13 cellular contexts compared by ENCODE assay signal in genomic region chr2:63486861-63487290, GRCh38.
DNase-seq lines count a peak whose midpoint lies in the region; ATAC-seq and TF ChIP-seq lines count a peak whose summit lies in the region.
"Had no signal": no experiment of that assay in that cellular context is flagged by ENCODE, and none has a peak within 500 bp of the region (broad histone marks: within the 10 kb centered on the region; RNA-seq: fewer than 3 reads in every experiment).

No MANE protein-coding gene starts in this region.

- no peaks in the 10 kb centered on the region for H3K27me3 Mint-ChIP-seq in stimulated activated memory B cell treated with anti-CD40 and anti-IgM and Interleukin-4, amounts not matched to agents 10 μg/mL and 1 μg/mL and 100 μg/mL, for 72 hours

- H3K4me3 ChIP-seq in GM12865 (ENCODE audit: low read depth, low read length) (no peak overlapping the region), LNCaP clone FGC (ENCODE audit: low read depth, low read length) (no peak overlapping the region), right cardiac atrium (ENCODE audit: low read length) (no peak overlapping the region), foreskin fibroblast (ENCODE audit: low read depth in 1 of 2, low read length in 2 of 2) (no peak overlapping the region)
- H3K4me3 ChIP-seq: breast epithelium had no signal

- intact Hi-C loops in right cardiac atrium (cut with DNase I): no loop called here

- H3K27ac ChIP-seq in right cardiac atrium (ENCODE audit: low read length): no peak overlapping the region
- H3K27ac ChIP-seq: breast epithelium had no signal

- H3K36me3 Mint-ChIP-seq in stimulated activated memory B cell treated with anti-CD40 and anti-IgM and Interleukin-4, amounts not matched to agents 10 μg/mL and 1 μg/mL and 100 μg/mL, for 72 hours: peaks cover 15% of the 10 kb centered on the region

- no peaks in the 10 kb centered on the region for H3K4me1 Mint-ChIP-seq in stimulated activated memory B cell treated with anti-CD40 and anti-IgM and Interleukin-4, amounts not matched to agents 10 μg/mL and 1 μg/mL and 100 μg/mL, for 72 hours

- no peaks in the 10 kb centered on the region for H3K9me3 ChIP-seq in right cardiac atrium (ENCODE audit: control insufficient read depth, low read length)
- H3K9me3 ChIP-seq: breast epithelium had no signal

- no peaks in the 10 kb centered on the region for H3K4me1 ChIP-seq in right cardiac atrium (ENCODE audit: control insufficient read depth, insufficient read depth, low read length)
- H3K4me1 ChIP-seq: breast epithelium had no signal

- DNase-seq in GM12865 (ENCODE audit: low read depth) (peak; percentile 7), LNCaP clone FGC (ENCODE audit: low read depth) (no peak), SIG-M5 (lab: John Stamatoyannopoulos, UW) (peak; percentile 32), inferior parietal cortex (ENCODE audit: extremely low spot score) (peak; percentile 39), right cardiac atrium (no peak), foreskin fibroblast (no peak)
- DNase-seq: activated CD4-positive, CD25-positive, alpha-beta regulatory T cell; DMS153; KG1 had no signal

- 84% methylated on average over 2 of the region's 2 CpGs for WGBS in right cardiac atrium

- no peak overlapping the region for H3K27ac Mint-ChIP-seq in stimulated activated memory B cell treated with anti-CD40 and anti-IgM and Interleukin-4, amounts not matched to agents 10 μg/mL and 1 μg/mL and 100 μg/mL, for 72 hours
- H3K27ac Mint-ChIP-seq: activated T-helper 1 cell treated with anti-CD3 and anti-CD28 coated beads, Interleukin-12 subunit alpha, Interleukin-12 subunit beta, Interleukin-2, Interleukin-4 antibody, amounts not matched to agents 30 ng/mL and 10 ng/mL and 1 ng/mL, durations not matched to agents 14 hours and 24 hours and 36 hours had no signal

- ATAC-seq in right cardiac atrium (no peak), HG02588 (IDR thresholded peaks at IDR 0.05; ENCODE audit: unreplicated experiment) (no peak)
- ATAC-seq in stimulated activated memory B cell treated with anti-CD40 and anti-IgM and Interleukin-4, amounts not matched to agents 10 μg/mL and 1 μg/mL and 100 μg/mL, for 72 hours: no peak

- no peak overlapping the region for H3K4me3 Mint-ChIP-seq in stimulated activated memory B cell treated with anti-CD40 and anti-IgM and Interleukin-4, amounts not matched to agents 10 μg/mL and 1 μg/mL and 100 μg/mL, for 72 hours
- H3K4me3 Mint-ChIP-seq: activated T-helper 1 cell treated with anti-CD3 and anti-CD28 coated beads, Interleukin-12 subunit alpha, Interleukin-12 subunit beta, Interleukin-2, Interleukin-4 antibody, amounts not matched to agents 30 ng/mL and 10 ng/mL and 1 ng/mL, durations not matched to agents 14 hours and 24 hours and 36 hours had no signal

- TF ChIP-seq CTCF in GM12865 (IDR thresholded peaks at IDR 0.05; ENCODE audit: insufficient read depth, low read depth, low read length, missing control alignments): no peak
- TF ChIP-seq CTCF in LNCaP clone FGC (IDR thresholded peaks at IDR 0.05; ENCODE audit: control insufficient read depth, extremely low read depth, insufficient read depth): peak; percentile 38
- no peak for TF ChIP-seq CTCF in foreskin fibroblast (IDR thresholded peaks at IDR 0.05; ENCODE audit: low read depth, low read length)

- no peaks in the 10 kb centered on the region for H3K9me3 Mint-ChIP-seq in stimulated activated memory B cell treated with anti-CD40 and anti-IgM and Interleukin-4, amounts not matched to agents 10 μg/mL and 1 μg/mL and 100 μg/mL, for 72 hours
- H3K9me3 Mint-ChIP-seq: activated T-helper 1 cell treated with anti-CD3 and anti-CD28 coated beads, Interleukin-12 subunit alpha, Interleukin-12 subunit beta, Interleukin-2, Interleukin-4 antibody, amounts not matched to agents 30 ng/mL and 10 ng/mL and 1 ng/mL, durations not matched to agents 14 hours and 24 hours and 36 hours had no signal

- H3K27me3 ChIP-seq in right cardiac atrium (ENCODE audit: control insufficient read depth, insufficient read depth): no peaks in the 10 kb centered on the region
- H3K27me3 ChIP-seq: breast epithelium had no signal

Comparison
In these comparisons a context has a peak if more than half of its experiments do, and no peak if none do; other contexts are left out.
1. DNase-seq: peak in GM12865 (single experiment), SIG-M5 (single experiment) and inferior parietal cortex (single experiment); none in LNCaP clone FGC (single experiment), right cardiac atrium (0 of 3) and foreskin fibroblast (0 of 2).